In the genomic region with DNA sequence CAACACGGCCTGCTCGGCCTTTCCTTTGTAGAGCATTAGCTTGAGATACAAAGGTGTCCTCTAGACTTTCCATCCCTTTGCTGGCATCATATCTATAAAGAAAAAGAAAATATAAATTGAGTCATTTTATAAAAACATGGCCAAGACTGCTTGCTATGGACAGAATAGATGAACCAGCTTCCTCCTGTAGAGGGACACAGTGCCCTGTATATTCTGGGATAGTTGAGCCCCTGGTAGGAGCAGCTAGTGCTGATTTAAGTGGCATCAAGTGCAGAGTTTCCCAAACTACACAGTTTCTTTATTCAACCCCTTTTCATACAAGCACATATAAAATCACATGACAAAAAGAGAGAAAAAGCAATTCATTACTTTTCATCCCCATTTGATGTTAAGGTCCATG, we compare ENCODE assay signal across 32 cellular contexts. TPM values are rescaled to one million over a fixed set of nuclear protein-coding genes. Genes with fewer than 3 reads are reported as not detected.
"Had no signal": no experiment of that assay in that cellular context is flagged by ENCODE, and none has a peak within 500 bp of the region (broad histone marks: within the 10 kb centered on the region; RNA-seq: fewer than 3 reads in every experiment).

No MANE protein-coding gene starts in this region.

- H3K4me1 Mint-ChIP-seq: brain, T-helper 17 cell had no signal

- H3K9me3 Mint-ChIP-seq: activated CD4-positive, alpha-beta memory T cell treated with anti-CD3 and anti-CD28 coated beads, Interleukin-2, amount 10 ng/mL, durations not matched to agents 7 days and 5 days; activated CD4-positive, alpha-beta T cell treated with anti-CD3 and anti-CD28 coated beads, Interleukin-2, amount 10 ng/mL, durations not matched to agents 7 days and 5 days; activated naive CD4-positive, alpha-beta T cell treated with anti-CD3 and anti-CD28 coated beads, Interleukin-2, amount 10 ng/mL, durations not matched to agents 7 days and 5 days; activated naive CD4-positive, alpha-beta T cell treated with anti-CD3 and anti-CD28 coated beads, Interleukin-2, amount 50 U/mL, for 72 hours; activated naive CD8-positive, alpha-beta T cell treated with anti-CD3 and anti-CD28 coated beads, Interleukin-2, amount 10 ng/mL, durations not matched to agents 7 days and 5 days; activated T-cell treated with anti-CD3 and anti-CD28 coated beads, Interleukin-2, amount 50 U/mL, for 24 hours; activated T-cell treated with anti-CD3 and anti-CD28 coated beads, Interleukin-2, amount 50 U/mL, for 72 hours; brain; T-helper 2 cell treated with Interferon-gamma antibody and Interleukin-4, amounts not matched to agents 5 μg/mL and 100 μg/mL, for 36 hours; WTC11 had no signal

- H3K27ac Mint-ChIP-seq: activated CD4-positive, alpha-beta memory T cell treated with anti-CD3 and anti-CD28 coated beads, Interleukin-2, amount 10 ng/mL, durations not matched to agents 7 days and 5 days; activated CD4-positive, alpha-beta T cell treated with anti-CD3 and anti-CD28 coated beads, Interleukin-2, amount 10 ng/mL, durations not matched to agents 7 days and 5 days; activated naive CD4-positive, alpha-beta T cell treated with anti-CD3 and anti-CD28 coated beads, Interleukin-2, amount 10 ng/mL, durations not matched to agents 7 days and 5 days; activated naive CD4-positive, alpha-beta T cell treated with anti-CD3 and anti-CD28 coated beads, Interleukin-2, amount 50 U/mL, for 72 hours; activated naive CD8-positive, alpha-beta T cell treated with anti-CD3 and anti-CD28 coated beads, Interleukin-2, amount 10 ng/mL, durations not matched to agents 7 days and 5 days; activated T-cell treated with anti-CD3 and anti-CD28 coated beads, Interleukin-2, amount 50 U/mL, for 24 hours; activated T-cell treated with anti-CD3 and anti-CD28 coated beads, Interleukin-2, amount 50 U/mL, for 72 hours; T-helper 17 cell; T-helper 2 cell treated with Interferon-gamma antibody and Interleukin-4, amounts not matched to agents 5 μg/mL and 100 μg/mL, for 36 hours had no signal

- ATAC-seq: activated naive CD4-positive, alpha-beta T cell treated with anti-CD3 and anti-CD28 coated beads, Interleukin-2, amount 50 U/mL, for 72 hours; activated T-cell treated with anti-CD3 and anti-CD28 coated beads, Interleukin-2, amount 50 U/mL, for 72 hours; esophagus mucosa; gastroesophageal sphincter; heart right ventricle; T-helper 17 cell; WTC11 had no signal

- H3K4me3 ChIP-seq: ascending aorta, breast epithelium, cardiac muscle cell, colonic mucosa, gastroesophageal sphincter, heart right ventricle, hepatocyte had no signal

- H3K27me3 ChIP-seq: ascending aorta, breast epithelium, cardiac muscle cell, colonic mucosa, gastroesophageal sphincter, heart right ventricle, hepatocyte had no signal

- H3K36me3 ChIP-seq: breast epithelium, colonic mucosa had no signal

- H3K4me1 ChIP-seq: ascending aorta, breast epithelium, colonic mucosa, gastroesophageal sphincter had no signal

- H3K27me3 Mint-ChIP-seq: activated CD4-positive, alpha-beta memory T cell treated with anti-CD3 and anti-CD28 coated beads, Interleukin-2, amount 10 ng/mL, durations not matched to agents 7 days and 5 days; activated CD4-positive, alpha-beta T cell treated with anti-CD3 and anti-CD28 coated beads, Interleukin-2, amount 10 ng/mL, durations not matched to agents 7 days and 5 days; activated naive CD4-positive, alpha-beta T cell treated with anti-CD3 and anti-CD28 coated beads, Interleukin-2, amount 10 ng/mL, durations not matched to agents 7 days and 5 days; activated naive CD8-positive, alpha-beta T cell treated with anti-CD3 and anti-CD28 coated beads, Interleukin-2, amount 10 ng/mL, durations not matched to agents 7 days and 5 days; activated T-cell treated with anti-CD3 and anti-CD28 coated beads, Interleukin-2, amount 50 U/mL, for 24 hours; brain; T-helper 17 cell had no signal

- H3K9me3 ChIP-seq: ascending aorta, breast epithelium, colonic mucosa, gastroesophageal sphincter, heart right ventricle had no signal

- H3K4me3 Mint-ChIP-seq: activated CD4-positive, alpha-beta memory T cell treated with anti-CD3 and anti-CD28 coated beads, Interleukin-2, amount 10 ng/mL, durations not matched to agents 7 days and 5 days; activated CD4-positive, alpha-beta T cell treated with anti-CD3 and anti-CD28 coated beads, Interleukin-2, amount 10 ng/mL, durations not matched to agents 7 days and 5 days; activated naive CD4-positive, alpha-beta T cell treated with anti-CD3 and anti-CD28 coated beads, Interleukin-2, amount 10 ng/mL, durations not matched to agents 7 days and 5 days; activated naive CD8-positive, alpha-beta T cell treated with anti-CD3 and anti-CD28 coated beads, Interleukin-2, amount 10 ng/mL, durations not matched to agents 7 days and 5 days; activated T-cell treated with anti-CD3 and anti-CD28 coated beads, Interleukin-2, amount 50 U/mL, for 24 hours; activated T-cell treated with anti-CD3 and anti-CD28 coated beads, Interleukin-2, amount 50 U/mL, for 72 hours; brain; T-helper 17 cell; T-helper 2 cell treated with Interferon-gamma antibody and Interleukin-4, amounts not matched to agents 5 μg/mL and 100 μg/mL, for 36 hours; WTC11 had no signal

- H3K4me2 ChIP-seq: hepatocyte had no signal

- H2AFZ ChIP-seq: hepatocyte had no signal

- DNase-seq: activated CD4-positive, alpha-beta memory T cell treated with anti-CD3 and anti-CD28 coated beads, Interleukin-2, amount 10 ng/mL, durations not matched to agents 7 days and 5 days; activated CD4-positive, alpha-beta T cell treated with anti-CD3 and anti-CD28 coated beads for 1 hour; activated CD4-positive, alpha-beta T cell treated with anti-CD3 and anti-CD28 coated beads for 4 hours; activated CD4-positive, alpha-beta T cell treated with anti-CD3 and anti-CD28 coated beads, Interleukin-2, amount 10 ng/mL, durations not matched to agents 7 days and 5 days; activated CD4-positive, alpha-beta T cell treated with anti-CD3 and anti-CD28 coated beads, Interleukin-2, amount 50 U/mL, for 4 hours; activated CD8-positive, alpha-beta memory T cell treated with anti-CD3 and anti-CD28 coated beads, Interleukin-2, amount 50 U/mL, for 48 hours; activated gamma-delta T cell; activated naive CD4-positive, alpha-beta T cell; activated naive CD4-positive, alpha-beta T cell treated with anti-CD3 and anti-CD28 coated beads, Interleukin-2, amount 10 ng/mL, durations not matched to agents 7 days and 5 days; activated naive CD8-positive, alpha-beta T cell treated with anti-CD3 and anti-CD28 coated beads, Interleukin-2, amount 10 ng/mL, durations not matched to agents 7 days and 5 days; activated T-cell treated with anti-CD3 and anti-CD28 coated beads for 4 hours; activated T-cell treated with anti-CD3 and anti-CD28 coated beads, Interleukin-2, amount 50 U/mL, for 24 hours; activated T-cell treated with anti-CD3 and anti-CD28 coated beads, Interleukin-2, amount 50 U/mL, for 72 hours; central memory CD4-positive, alpha-beta T cell; cerebellar nuclear complex; colonic mucosa; effector CD8-positive, alpha-beta T cell; foreskin melanocyte; heart right ventricle; T-helper 17 cell; T1000 had no signal

- H3K27ac ChIP-seq: ascending aorta, breast epithelium, cardiac muscle cell, colonic mucosa, gastroesophageal sphincter, heart right ventricle, hepatocyte, VCaP had no signal

- H3K79me2 ChIP-seq: hepatocyte had no signal

RNA-seq across cellular contexts. Expression of a gene that starts 49.8 kb away (rescaled TPM):
- total RNA-seq: ascending aorta had no signal
